8 cellular contexts compared by ENCODE assay signal in genomic region chr3:49104427-49105291, GRCh38. TPM values are rescaled to one million over a fixed set of nuclear protein-coding genes. Genes with fewer than 3 reads are reported as not detected.
DNase-seq lines count a peak whose midpoint lies in the region; ATAC-seq and TF ChIP-seq lines count a peak whose summit lies in the region.

Gene QARS1 (minus strand): TSS chr3:49104757. CDS start chr3:49104733, 24 bp downstream.

- intact Hi-C loops in Panc1 (cut with micrococcal nuclease; ENCODE audit: unreplicated experiment), result no loop called here

- peaks cover 7% of the 10 kb centered on the region; the same call in 1 of the 2 replicates for H3K4me1 ChIP-seq in Panc1 (ENCODE audit: control insufficient read depth, insufficient read depth, low read length)
- peaks cover 14% of the 10 kb centered on the region for H3K4me1 ChIP-seq in mucosa of stomach (ENCODE audit: control insufficient read depth, insufficient read depth, low read length)

- H3K36me3 Mint-ChIP-seq in activated T-cell treated with anti-CD3 and anti-CD28 coated beads, Interleukin-2, amount 50 U/mL, for 24 hours (ENCODE audit: low read depth), result peaks cover 80% of the 10 kb centered on the region

- peak within 1 kb of the TSS; percentile 99 for H3K4me3 Mint-ChIP-seq in activated T-cell treated with anti-CD3 and anti-CD28 coated beads, Interleukin-2, amount 50 U/mL, for 24 hours

- no peaks in the 10 kb centered on the region for H3K27me3 Mint-ChIP-seq in activated T-cell treated with anti-CD3 and anti-CD28 coated beads, Interleukin-2, amount 50 U/mL, for 24 hours

- H3K27ac Mint-ChIP-seq in activated T-cell treated with anti-CD3 and anti-CD28 coated beads, Interleukin-2, amount 50 U/mL, for 24 hours, result peak within 1 kb of the TSS; percentile 98

- peaks cover 33% of the 10 kb centered on the region for H3K4me1 Mint-ChIP-seq in activated T-cell treated with anti-CD3 and anti-CD28 coated beads, Interleukin-2, amount 50 U/mL, for 24 hours (ENCODE audit: low read depth)

- H3K27ac ChIP-seq in Panc1 (ENCODE audit: low read length), result peak within 1 kb of the TSS; percentile 96

- BruUV-seq in Panc1 (replicated peaks; lab: Mats Ljungman, UMichigan), result TSS peak; percentile 98

- in situ Hi-C loops in KBM-7 (cut with MboI; ENCODE audit: low pct_unique_long_range_greater_than_20kb, low sequenced_read_pairs) (no loop called here), Panc1 (cut with HindIII; ENCODE audit: low pct_unique_long_range_greater_than_20kb, low sequenced_read_pairs) (no loop called here)

- POLR2A ChIA-PET in Panc1 (lab: Charles Lee), result interaction anchor here (0.6 kb wide), 1 partner anchor 11 kb away, joined by 4 read pairs; no protein-coding TSS in a partner anchor

- no peak for TF ChIP-seq CTCF in Panc1 (IDR thresholded peaks at IDR 0.05)

- H3K9me3 Mint-ChIP-seq in activated T-cell treated with anti-CD3 and anti-CD28 coated beads, Interleukin-2, amount 50 U/mL, for 24 hours, result no peaks in the 10 kb centered on the region

- no peaks in the 10 kb centered on the region for H3K9me3 ChIP-seq in Panc1 (ENCODE audit: control insufficient read depth, insufficient read depth, low read depth, low read length)
- no peaks in the 10 kb centered on the region for H3K9me3 ChIP-seq in mucosa of stomach (ENCODE audit: control insufficient read depth, low read length)

- H3K36me3 ChIP-seq in Panc1 (ENCODE audit: control insufficient read depth, insufficient read depth, low read length) (no peaks in the 10 kb centered on the region; the same call in 1 of the 2 replicates), mucosa of stomach (ENCODE audit: control insufficient read depth, insufficient read depth, low read length) (peaks cover 26% of the 10 kb centered on the region)

- H3K4me3 ChIP-seq in Panc1 (ENCODE audit: low read depth in 2 of 2, low read length in 2 of 2), result peak within 1 kb of the TSS; percentile 77 to 86
- peak within 1 kb of the TSS; percentile 73 for H3K4me3 ChIP-seq in mucosa of stomach (ENCODE audit: low read length)

- peak; percentile 73 for TF ChIP-seq POLR2A in erythroblast (IDR thresholded peaks at IDR 0.05; ENCODE audit: low read length)

- DNase-seq in DMS 273 treated with DMSO at 0.1 percent for 48 hours (lab: John Stamatoyannopoulos, UW), result peak; percentile 70
- peak; percentile 94 for DNase-seq in KBM-7
- DNase-seq in Panc1 (ENCODE audit: low read depth, low spot score), result no peak
- peak; percentile 89 for DNase-seq in activated T-cell treated with anti-CD3 and anti-CD28 coated beads, Interleukin-2, amount 50 U/mL, for 24 hours
- DNase-seq in erythroblast (lab: John Stamatoyannopoulos, UW), result peak; percentile 90 to 92
- peak; percentile 92 for DNase-seq in stimulated activated CD8-positive, alpha-beta memory T cell treated with anti-CD3 and anti-CD28 coated beads, Interleukin-4, amount 100 ng/mL, for 48 hours

- CTCF ChIA-PET in Panc1 (lab: Charles Lee), result no interaction called here

- ATAC-seq in GM21529 (IDR thresholded peaks at IDR 0.05; ENCODE audit: unreplicated experiment) (peak; percentile 85), Panc1 (peak; percentile 99)

- H3K27me3 ChIP-seq in Panc1 (ENCODE audit: control insufficient read depth, insufficient read depth, low read length) (no peaks in the 10 kb centered on the region), mucosa of stomach (ENCODE audit: control insufficient read depth, insufficient read depth, low read length) (no peaks in the 10 kb centered on the region)

- peak within 1 kb of the TSS; percentile 81 for H3K9ac ChIP-seq in mucosa of stomach (ENCODE audit: low read length)

RNA-seq across cellular contexts. Expression of gene QARS1, which starts in this region (rescaled TPM):
- total RNA-seq in Panc1 (2021; ENCODE audit: unreplicated experiment), result 186 TPM
- polyA plus RNA-seq in Panc1 (2012; ENCODE audit: insufficient read length), result 232 TPM
